In genomic region chr7:55426676-55427075, GRCh38 we compare ENCODE assay signal across 14 cellular contexts.
DNase-seq lines count a peak whose midpoint lies in the region; ATAC-seq, FAIRE-seq and TF ChIP-seq lines count a peak whose summit lies in the region.
"Had no signal": no experiment of that assay in that cellular context is flagged by ENCODE, and none has a peak within 500 bp of the region (broad histone marks: within the 10 kb centered on the region; RNA-seq: fewer than 3 reads in every experiment).

No MANE protein-coding gene starts in this region.

- H3K4me3 Mint-ChIP-seq in GM23338 (no peak overlapping the region; the same call in 2 of the 3 replicates), progenitor cell of endocrine pancreas (ENCODE audit: low read depth) (no peak overlapping the region)
- H3K4me3 Mint-ChIP-seq: B cell; CD8-positive, alpha-beta T cell had no signal

- H2BK20ac ChIP-seq in H1 (ENCODE audit: low read length), result no peak overlapping the region

- no peaks in the 10 kb centered on the region for H3K9me3 Mint-ChIP-seq in GM23338
- no peaks in the 10 kb centered on the region for H3K9me3 Mint-ChIP-seq in progenitor cell of endocrine pancreas (ENCODE audit: low read depth)
- H3K9me3 Mint-ChIP-seq: CD8-positive, alpha-beta T cell had no signal

- H4K8ac ChIP-seq in H1 (ENCODE audit: extremely low read depth, insufficient read depth, low read length), result no peak overlapping the region

- no peaks in the 10 kb centered on the region for H3K27me3 ChIP-seq in GM23338 (ENCODE audit: insufficient read depth)
- no peaks in the 10 kb centered on the region for H3K27me3 ChIP-seq in NT2/D1 (ENCODE audit: insufficient read depth, insufficient read length)
- H3K27me3 ChIP-seq in H1 (replicated peaks in 1 of 4; ENCODE audit: control insufficient read depth in 3 of 4, extremely low read depth in 1 of 4, insufficient read depth in 3 of 4, low read length in 3 of 4), result no peaks in the 10 kb centered on the region

- no peak overlapping the region for H3K9ac ChIP-seq in NT2/D1 (ENCODE audit: insufficient read length, low read depth)
- H3K9ac ChIP-seq in H1 (replicated peaks in 1 of 4; ENCODE audit: extremely low read depth in 1 of 4, low read depth in 3 of 4, low read length in 3 of 4), result no peak overlapping the region

- H3K56ac ChIP-seq in H1 (replicated peaks; ENCODE audit: insufficient read length, low read depth, low read length), result no peak overlapping the region

- H3K4me3 ChIP-seq in GM23338, result no peak overlapping the region
- H3K4me3 ChIP-seq in NT2/D1 (ENCODE audit: insufficient read length, low read depth), result no peak overlapping the region
- H3K4me3 ChIP-seq in H1 (ENCODE audit: extremely low read depth in 1 of 4, insufficient read depth in 2 of 4, low read depth in 3 of 4, low read length in 4 of 4), result no peak overlapping the region

- no peaks in the 10 kb centered on the region for H3F3A ChIP-seq in GM23338 (replicated peaks; ENCODE audit: low read depth)

- no peak for TF ChIP-seq EP300 in H1 (IDR thresholded peaks at IDR 0.05; ENCODE audit: borderline replicate concordance in 1 of 2, low read depth in 2 of 2, low read length in 2 of 2)

- peak overlapping the region; percentile 68; the same call in 1 of the 2 replicates for H3K27ac ChIP-seq in GM23338 (ENCODE audit: low read depth)
- H3K27ac ChIP-seq in H1 (ENCODE audit: low read depth, low read length), result no peak overlapping the region

- TF ChIP-seq POLR2A in H1 (IDR thresholded peaks at IDR 0.05; ENCODE audit: control extremely low read depth in 1 of 2, low read depth in 2 of 2, low read length in 2 of 2), result no peak
- no peak for TF ChIP-seq POLR2A in erythroblast (IDR thresholded peaks at IDR 0.05; ENCODE audit: low read length)

- peaks cover 5% of the 10 kb centered on the region; the same call in 1 of the 2 replicates for H3K9me3 ChIP-seq in NT2/D1 (ENCODE audit: insufficient read depth, low read length)
- H3K9me3 ChIP-seq in H1 (ENCODE audit: insufficient read depth in 2 of 2, low read depth in 1 of 2, low read length in 1 of 2), result no peaks in the 10 kb centered on the region; a peak in 1 of 4 replicates

- CTCF ChIA-PET in H1 (lab: Charles Lee; ENCODE audit: partially characterized antibody), result interaction anchor here (0.5 to 1.6 kb wide), 5 partner anchors 11 to 146 kb away, joined by 3 to 5 read pairs (median 3); no protein-coding TSS in a partner anchor

- FAIRE-seq in H1 (lab: Jason Lieb, UNC), result no peak

- H3K18ac ChIP-seq in H1 (ENCODE audit: extremely low read depth, low read length), result peak overlapping the region; percentile 63; the same call in 1 of the 2 replicates

- H4K20me1 ChIP-seq in GM23338 (replicated peaks; ENCODE audit: insufficient read depth) (no peaks in the 10 kb centered on the region; the same call in 1 of the 2 replicates), H1 (replicated peaks in 1 of 2; ENCODE audit: control insufficient read depth in 1 of 2, insufficient read depth in 2 of 2, low read length in 2 of 2) (no peaks in the 10 kb centered on the region)

- peak; percentile 74 for ATAC-seq in GM23338
- no peak for ATAC-seq in HG02970 (IDR thresholded peaks at IDR 0.05; ENCODE audit: low FRiP score, unreplicated experiment)
- ATAC-seq: CD8-positive, alpha-beta T cell had no signal

- no peaks in the 10 kb centered on the region for H3K79me2 ChIP-seq in GM23338 (replicated peaks; ENCODE audit: insufficient read depth)
- H3K79me2 ChIP-seq in H1 (ENCODE audit: control insufficient read depth in 1 of 2, insufficient read depth in 2 of 2, low read length in 2 of 2), result no peaks in the 10 kb centered on the region

- H3K4me1 ChIP-seq in GM23338 (ENCODE audit: insufficient read depth) (peaks cover 14% of the 10 kb centered on the region), NT2/D1 (ENCODE audit: insufficient read depth, insufficient read length) (peaks cover 8% of the 10 kb centered on the region), H1 (replicated peaks in 1 of 4; ENCODE audit: control insufficient read depth in 3 of 4, insufficient read depth in 4 of 4, low read length in 3 of 4) (peaks cover 0 to 2% (median under 1%) of the 10 kb centered on the region in 4 experiments; a peak in 1 of 7 replicates)

- H3K4ac ChIP-seq in H1 (replicated peaks; ENCODE audit: insufficient read length, low read depth, low read length), result no peak overlapping the region

- H3K23ac ChIP-seq in H1 (ENCODE audit: insufficient read length), result no peak overlapping the region

- H2BK12ac ChIP-seq in H1 (ENCODE audit: low read depth, low read length), result no peak overlapping the region

- H2BK120ac ChIP-seq in H1 (replicated peaks; ENCODE audit: low read depth, low read length), result no peak overlapping the region

- 68% methylated on average over 12 of the region's 12 CpGs; no CpG with 5 or more reads in 1 of the 2 experiments for WGBS in H1 (ENCODE audit: extremely low coverage in 1 of 2, insufficient coverage in 1 of 2, insufficient read length in 1 of 2, insufficient replicate concordance in 2 of 2, low coverage in 1 of 2, low lambda C conversion rate in 2 of 2, missing lambda C conversion rate in 1 of 2), 2 experiments

- H3K4me1 Mint-ChIP-seq in GM23338 (peaks cover 45% of the 10 kb centered on the region), progenitor cell of endocrine pancreas (ENCODE audit: low read depth) (peaks cover 4% of the 10 kb centered on the region)
- H3K4me1 Mint-ChIP-seq: B cell had no signal

- H2BK5ac ChIP-seq in H1 (ENCODE audit: low read depth, low read length), result peak overlapping the region; percentile 1; the same call in 1 of the 2 replicates

- POLR2A ChIA-PET in H1 (lab: Charles Lee; ENCODE audit: partially characterized antibody), result interaction anchor here (1.2 to 3.2 kb wide), 2 partner anchors 60 to 127 kb away, joined by 3 to 10 read pairs; no protein-coding TSS in a partner anchor

- no peak overlapping the region for H2BK15ac ChIP-seq in H1 (ENCODE audit: low read length)

- H3K27ac Mint-ChIP-seq in GM23338, result peak overlapping the region; percentile 96
- peak overlapping the region; percentile 77 for H3K27ac Mint-ChIP-seq in progenitor cell of endocrine pancreas
- H3K27ac Mint-ChIP-seq: B cell; CD8-positive, alpha-beta T cell had no signal

- no peaks in the 10 kb centered on the region for H3K9me2 ChIP-seq in GM23338 (ENCODE audit: insufficient read depth)

- no peak overlapping the region for H3K14ac ChIP-seq in H1 (ENCODE audit: insufficient read length)

- TF ChIP-seq RAD21 in H1 (IDR thresholded peaks at IDR 0.05 in 1 of 2, conservative IDR thresholded peaks at IDR 0.05 in 1 of 2; ENCODE audit: low read depth in 2 of 2, low read length in 2 of 2), result no peak

- no peaks in the 10 kb centered on the region for H3K36me3 ChIP-seq in GM23338 (ENCODE audit: insufficient read depth)
- H3K36me3 ChIP-seq in NT2/D1 (ENCODE audit: insufficient read depth, insufficient read length, low read length), result peaks cover 26% of the 10 kb centered on the region
- no peaks in the 10 kb centered on the region; a peak in 1 of 8 replicates for H3K36me3 ChIP-seq in H1 (ENCODE audit: control insufficient read depth in 2 of 4, insufficient read depth in 4 of 4, low read length in 3 of 4)

- H3K4me2 ChIP-seq in GM23338 (peak overlapping the region; percentile 38; the same call in 1 of the 2 replicates), H1 (ENCODE audit: insufficient read depth in 1 of 2, low read depth in 2 of 2, low read length in 2 of 2) (no peak overlapping the region; a peak in 1 of 4 replicates)

- H2AFZ ChIP-seq in GM23338 (no peak overlapping the region), H1 (ENCODE audit: low read length) (no peak overlapping the region)

- TF ChIP-seq CTCF in GM23338 (conservative IDR thresholded peaks at IDR 0.05; ENCODE audit: low read depth in 2 of 2), result no peak
- no peak for TF ChIP-seq CTCF in H1 (IDR thresholded peaks at IDR 0.05; ENCODE audit: control extremely low read depth in 1 of 3, insufficient read depth in 1 of 3, low read depth in 1 of 3, low read length in 3 of 3)
- TF ChIP-seq CTCF in progenitor cell of endocrine pancreas (IDR thresholded peaks at IDR 0.05; ENCODE audit: unreplicated experiment), result no peak

- no peaks in the 10 kb centered on the region for H3K23me2 ChIP-seq in H1 (ENCODE audit: low read depth, low read length)

- no peaks in the 10 kb centered on the region for H3K79me1 ChIP-seq in H1 (ENCODE audit: low read depth, low read length)

- peaks cover 3% of the 10 kb centered on the region for H3K27me3 Mint-ChIP-seq in GM23338 (ENCODE audit: insufficient read depth, low read depth, poor library complexity)
- no peaks in the 10 kb centered on the region for H3K27me3 Mint-ChIP-seq in progenitor cell of endocrine pancreas
- H3K27me3 Mint-ChIP-seq: B cell had no signal

- DNase-seq in GM23338 (ENCODE audit: low spot score), result peak; percentile 66
- peak; percentile 43 for DNase-seq in NT2/D1 (ENCODE audit: low read depth, low spot score)
- no peak for DNase-seq in H1 (ENCODE audit: low read depth in 1 of 2, low spot score in 2 of 2)
- DNase-seq in progenitor cell of endocrine pancreas (ENCODE audit: low spot score, unreplicated experiment), result no peak
- DNase-seq in SHP77 treated with DMSO at 0.1 percent for 48 hours (lab: John Stamatoyannopoulos, UW), result no peak
- no peak for DNase-seq in erythroblast (lab: John Stamatoyannopoulos, UW)
- DNase-seq: CD8-positive, alpha-beta T cell; DMS79; NCI-H1105; NCI-H1694; NCI-H2227 treated with DMSO at 0.1 percent for 48 hours; NCI-H524 had no signal

- peak overlapping the region; percentile 78; the same call in 1 of the 2 replicates for H2AK5ac ChIP-seq in H1 (ENCODE audit: low read depth, low read length)

- no peak overlapping the region for H4K5ac ChIP-seq in H1 (ENCODE audit: insufficient read length, low read depth, low read length)

- H3K36me3 Mint-ChIP-seq in GM23338 (ENCODE audit: low read depth) (peaks cover 12% of the 10 kb centered on the region), progenitor cell of endocrine pancreas (ENCODE audit: insufficient read depth) (peaks cover 7% of the 10 kb centered on the region)

- no peak overlapping the region for H4K91ac ChIP-seq in H1 (replicated peaks; ENCODE audit: insufficient read length, low read length)

TF ChIP-seq in GM23338, 12 proteins besides CTCF, POLR2A, EP300 and RAD21 (continues in another document):
- no peak for TF ChIP-seq STAT1 (IDR thresholded peaks at IDR 0.05; ENCODE audit: unreplicated experiment)
- peak; percentile 46 for TF ChIP-seq CREB1 (CRISPR knock-in tag; IDR thresholded peaks at IDR 0.05; ENCODE audit: low read depth)
- TF ChIP-seq NANOG (IDR thresholded peaks at IDR 0.05; ENCODE audit: borderline replicate concordance), result no peak

TF ChIP-seq in H1, 55 proteins besides CTCF, POLR2A, EP300 and RAD21:
- TF ChIP-seq TAF1 (IDR thresholded peaks at IDR 0.05; ENCODE audit: low read depth, low read length) (0 out of 2 replicates have a peak, but pooled peaks have one; percentile 25), BACH1 (IDR thresholded peaks at IDR 0.05; ENCODE audit: low read length) (peak; percentile 72; the same call in 1 of the 2 replicates), MAFK (IDR thresholded peaks at IDR 0.05; ENCODE audit: low read depth, low read length) (peak; percentile 30; the same call in 1 of the 2 replicates), YY1 (IDR thresholded peaks at IDR 0.05; ENCODE audit: low read depth, low read length) (no peak), HDAC2 (IDR thresholded peaks at IDR 0.05; ENCODE audit: borderline replicate concordance in 1 of 2, low read depth in 2 of 2, low read length in 2 of 2) (no peak), KDM4A (IDR thresholded peaks at IDR 0.05; ENCODE audit: low read depth, low read length, severe bottlenecking) (no peak), SUZ12 (IDR thresholded peaks at IDR 0.05; ENCODE audit: low read length) (no peak)

Comparison
In these comparisons a context has a peak if more than half of its experiments do, and no peak if none do; other contexts are left out.
1. DNase-seq: peak in GM23338 (single experiment) and NT2/D1 (single experiment); none in H1 (0 of 2), progenitor cell of endocrine pancreas (single experiment), SHP77 treated with DMSO at 0.1 percent for 48 hours (single experiment) and erythroblast (0 of 2).